ENCODE assay signal across 9 cellular contexts in genomic region chr3:196694202-196694638, GRCh38. TPM values are rescaled to one million over a fixed set of nuclear protein-coding genes. Genes with fewer than 3 reads are reported as not detected.
DNase-seq lines count a peak whose midpoint lies in the region; ATAC-seq and TF ChIP-seq lines count a peak whose summit lies in the region.
"Had no signal": no experiment of that assay in that cellular context is flagged by ENCODE, and none has a peak within 500 bp of the region (broad histone marks: within the 10 kb centered on the region; RNA-seq: fewer than 3 reads in every experiment).

No MANE protein-coding gene starts in this region.

- no peaks in the 10 kb centered on the region for H3K9me3 Mint-ChIP-seq in central memory CD8-positive, alpha-beta T cell

- H2AFZ ChIP-seq in OCI-LY7 (ENCODE audit: low read length): peak overlapping the region; percentile 47; the same call in 1 of the 2 replicates

- peaks cover 14% of the 10 kb centered on the region for H3K36me3 Mint-ChIP-seq in central memory CD8-positive, alpha-beta T cell (ENCODE audit: insufficient read depth)

- peak; percentile 64 for ATAC-seq in central memory CD8-positive, alpha-beta T cell (replicated peaks; ENCODE audit: extremely low read depth, poor library complexity, severe bottlenecking)
- ATAC-seq in Right ventricle myocardium inferior: no peak

- CTCF ChIA-PET in OCI-LY7 (lab: Charles Lee; ENCODE audit: unreplicated experiment): no interaction called here

- H3K9me3 ChIP-seq in OCI-LY7 (ENCODE audit: low read length): no peaks in the 10 kb centered on the region
- H3K9me3 ChIP-seq: ascending aorta had no signal

- no peaks in the 10 kb centered on the region for H3K27me3 ChIP-seq in dorsolateral prefrontal cortex
- H3K27me3 ChIP-seq: ascending aorta had no signal

- no peaks in the 10 kb centered on the region for H3K27me3 Mint-ChIP-seq in central memory CD8-positive, alpha-beta T cell

- H4K20me1 ChIP-seq in OCI-LY7 (ENCODE audit: insufficient read depth, low read length): no peaks in the 10 kb centered on the region

- H3K4me3 ChIP-seq in OCI-LY7 (ENCODE audit: low read depth, low read length, poor library complexity, severe bottlenecking) (no peak overlapping the region), dorsolateral prefrontal cortex (no peak overlapping the region)
- H3K4me3 ChIP-seq: ascending aorta had no signal

- no peaks in the 10 kb centered on the region for H3K79me2 ChIP-seq in OCI-LY7 (ENCODE audit: insufficient read depth, low read depth, low read length)

- POLR2A ChIA-PET in OCI-LY7 (lab: Charles Lee): interaction anchor here (1.2 kb wide), 1 partner anchor 85 kb away, joined by 3 read pairs; no protein-coding TSS in a partner anchor

- H3K4me2 ChIP-seq in OCI-LY7 (ENCODE audit: low read length): no peak overlapping the region

- H3K9me2 ChIP-seq in OCI-LY7 (ENCODE audit: insufficient read depth, low read length): no peaks in the 10 kb centered on the region

- intact Hi-C loops in OCI-LY7 (cut with micrococcal nuclease; ENCODE audit: unreplicated experiment): no loop called here
- intact Hi-C loops in dorsolateral prefrontal cortex (cut with DNase I): no loop called here
- intact Hi-C loops in Right ventricle myocardium inferior (cut with DNase I): no loop called here

- H3K27ac Mint-ChIP-seq in central memory CD8-positive, alpha-beta T cell (ENCODE audit: low read depth): peak overlapping the region; percentile 64

- H3K4me1 ChIP-seq in OCI-LY7 (ENCODE audit: insufficient read depth, low read length, poor library complexity, severe bottlenecking): no peaks in the 10 kb centered on the region
- H3K4me1 ChIP-seq: ascending aorta had no signal

- H3K4me1 Mint-ChIP-seq in central memory CD8-positive, alpha-beta T cell: peaks cover 4% of the 10 kb centered on the region

- no TSS peak for BruUV-seq in OCI-LY7 (replicated peaks; lab: Mats Ljungman, UMichigan)

- TF ChIP-seq CTCF in OCI-LY7 (conservative IDR thresholded peaks at IDR 0.05; ENCODE audit: low read length) (peak; percentile 43; the same call in 1 of the 2 replicates), dorsolateral prefrontal cortex (IDR thresholded peaks at IDR 0.05 in 54 of 56, conservative IDR thresholded peaks at IDR 0.05 in 2 of 56; ENCODE audit: low read depth in 1 of 56, partially characterized antibody in 56 of 56) (peak in 20 of 56 donors; percentile 11 to 37 (median 17))

- no peak overlapping the region for H3K4me3 Mint-ChIP-seq in central memory CD8-positive, alpha-beta T cell

- no peak overlapping the region for H3K27ac ChIP-seq in OCI-LY7 (ENCODE audit: low read depth, low read length, poor library complexity, severe bottlenecking)
- H3K27ac ChIP-seq in dorsolateral prefrontal cortex: no peak overlapping the region
- H3K27ac ChIP-seq: ascending aorta had no signal

- no peaks in the 10 kb centered on the region for H3K36me3 ChIP-seq in OCI-LY7 (ENCODE audit: insufficient read depth, low read length)
- H3K36me3 ChIP-seq: ascending aorta had no signal

- peak; percentile 46 for DNase-seq in 8988T
- peak; percentile 26 for DNase-seq in EL
- peak; percentile 39 for DNase-seq in OCI-LY7 (ENCODE audit: low spot score)
- DNase-seq in central memory CD8-positive, alpha-beta T cell (ENCODE audit: low spot score in 2 of 2): no peak
- no peak for DNase-seq in dorsolateral prefrontal cortex
- no peak for DNase-seq in T1000 (lab: John Stamatoyannopoulos, UW)
- no peak for DNase-seq in NCI-H1092 (lab: John Stamatoyannopoulos, UW)
- no peak for DNase-seq in Right ventricle myocardium inferior (ENCODE audit: missing footprints)

RNA-seq across cellular contexts. Expression of gene CEP19, which starts 17.8 kb away (rescaled TPM):
- 1.9 and 3.3 TPM in 2 replicates for total RNA-seq in OCI-LY7 (2014; rRNA removed; shearing (Covaris generic))
- total RNA-seq in OCI-LY7 (2022) (5.7 and 6.3 TPM in 2 replicates), dorsolateral prefrontal cortex (10 to 100 TPM in 35 of 120 experiments, 1 to 10 TPM in 85; 2.8 to 14.6 (median 8.6) TPM), Right ventricle myocardium inferior (1.9 TPM)

RNA-seq across cellular contexts. Expression of gene PIGX, which starts 18.0 kb away (rescaled TPM):
- total RNA-seq in OCI-LY7 (2014; rRNA removed; shearing (Covaris generic)): 24.1 and 24.9 TPM in 2 replicates
- total RNA-seq in OCI-LY7 (2022) (31.5 and 32.4 TPM in 2 replicates), dorsolateral prefrontal cortex (10 to 100 TPM; 23.5 to 51.0 (median 37.0) TPM), Right ventricle myocardium inferior (15.0 TPM)

RNA-seq across cellular contexts. Expression of gene PAK2, which starts 45.4 kb away (rescaled TPM):
- total RNA-seq in OCI-LY7 (2014; rRNA removed; shearing (Covaris generic)): 24.5 and 37.9 TPM in 2 replicates
- total RNA-seq in OCI-LY7 (2022) (83.8 and 95.6 TPM in 2 replicates), dorsolateral prefrontal cortex (10 to 100 TPM; 28.1 to 67.1 (median 44.9) TPM), Right ventricle myocardium inferior (45.4 TPM)

RNA-seq across cellular contexts. Expression of gene NRROS, which starts 54.7 kb away (rescaled TPM):
- 0.51 and 1.1 TPM in 2 replicates for total RNA-seq in OCI-LY7 (2014; rRNA removed; shearing (Covaris generic))
- total RNA-seq in OCI-LY7 (2022) (3.7 and 3.8 TPM in 2 replicates), dorsolateral prefrontal cortex (1 to 10 TPM; 1.1 to 8.0 (median 3.3) TPM), Right ventricle myocardium inferior (3.1 TPM)

Comparison
In these comparisons a context has a peak if more than half of its experiments do, and no peak if none do; other contexts are left out.
1. DNase-seq: peak in 8988T (single experiment), EL (single experiment) and OCI-LY7 (single experiment); none in central memory CD8-positive, alpha-beta T cell (0 of 2), dorsolateral prefrontal cortex (0 of 10), T1000 (single experiment), NCI-H1092 (single experiment) and Right ventricle myocardium inferior (single experiment).